In genomic region chr1:236476019-236476418, GRCh38 we compare ENCODE assay signal across 39 cellular contexts.
"Had no signal": no experiment of that assay in that cellular context is flagged by ENCODE, and none has a peak within 500 bp of the region (broad histone marks: within the 10 kb centered on the region; RNA-seq: fewer than 3 reads in every experiment).

No MANE protein-coding gene starts in this region.

- H3K4me3 ChIP-seq: adrenal gland, ascending aorta, body of pancreas, breast epithelium, cardiac muscle cell had no signal

- H3K27me3 Mint-ChIP-seq: activated naive CD4-positive, alpha-beta T cell treated with anti-CD3 and anti-CD28 coated beads, Interleukin-2, amount 50 U/mL, for 24 hours; activated naive CD8-positive, alpha-beta T cell; activated naive CD8-positive, alpha-beta T cell treated with anti-CD3 and anti-CD28 coated beads, Interleukin-2, amount 50 U/mL, for 24 hours; activated T-helper 17 cell treated with anti-CD3 and anti-CD28 coated beads, Interleukin-2, amount 50 U/mL, for 72 hours; central memory CD8-positive, alpha-beta T cell had no signal

- H3K9me3 ChIP-seq: adrenal gland, ascending aorta, body of pancreas, breast epithelium had no signal

- H3K4me1 Mint-ChIP-seq: activated naive CD4-positive, alpha-beta T cell treated with anti-CD3 and anti-CD28 coated beads, Interleukin-2, amount 10 ng/mL, durations not matched to agents 7 days and 5 days; activated naive CD4-positive, alpha-beta T cell treated with anti-CD3 and anti-CD28 coated beads, Interleukin-2, amount 50 U/mL, for 24 hours; activated naive CD8-positive, alpha-beta T cell treated with anti-CD3 and anti-CD28 coated beads for 36 hours; activated naive CD8-positive, alpha-beta T cell treated with anti-CD3 and anti-CD28 coated beads, Interleukin-2, amount 10 ng/mL, durations not matched to agents 7 days and 5 days; activated T-helper 17 cell treated with anti-CD3 and anti-CD28 coated beads, Interleukin-2, amount 50 U/mL, for 72 hours; central memory CD8-positive, alpha-beta T cell had no signal

- H3K27ac ChIP-seq: adrenal gland, ascending aorta, body of pancreas, brain microvascular endothelial cell, breast epithelium, cardiac muscle cell had no signal

- H3K4me1 ChIP-seq: adrenal gland, ascending aorta, breast epithelium had no signal

- H3K9me3 Mint-ChIP-seq: activated naive CD4-positive, alpha-beta T cell treated with anti-CD3 and anti-CD28 coated beads for 36 hours; activated naive CD4-positive, alpha-beta T cell treated with anti-CD3 and anti-CD28 coated beads, Interleukin-2, amount 10 ng/mL, durations not matched to agents 7 days and 5 days; activated naive CD4-positive, alpha-beta T cell treated with anti-CD3 and anti-CD28 coated beads, Interleukin-2, amount 50 U/mL, for 24 hours; activated naive CD4-positive, alpha-beta T cell treated with anti-CD3 and anti-CD28 coated beads, Interleukin-2, amount 50 U/mL, for 72 hours; activated naive CD8-positive, alpha-beta T cell treated with anti-CD3 and anti-CD28 coated beads for 36 hours; activated naive CD8-positive, alpha-beta T cell treated with anti-CD3 and anti-CD28 coated beads, Interleukin-2, amount 10 ng/mL, durations not matched to agents 7 days and 5 days; activated naive CD8-positive, alpha-beta T cell treated with anti-CD3 and anti-CD28 coated beads, Interleukin-2, amount 50 U/mL, for 24 hours; activated T-cell treated with anti-CD3 and anti-CD28 coated beads, Interleukin-2, amount 50 U/mL, for 24 hours; activated T-cell treated with anti-CD3 and anti-CD28 coated beads, Interleukin-2, amount 50 U/mL, for 4 hours; activated T-cell treated with anti-CD3 and anti-CD28 coated beads, Interleukin-2, amount 50 U/mL, for 72 hours; activated T-helper 1 cell treated with anti-CD3 and anti-CD28 coated beads, Interleukin-12 subunit alpha, Interleukin-12 subunit beta, Interleukin-2, Interleukin-4 antibody, amounts not matched to agents 30 ng/mL and 10 ng/mL and 1 ng/mL, durations not matched to agents 14 hours and 24 hours and 36 hours; activated T-helper 17 cell treated with anti-CD3 and anti-CD28 coated beads, Interleukin-2, amount 50 U/mL, for 72 hours; activated T-helper 2 cell treated with anti-CD3 and anti-CD28 coated beads, Interferon-gamma antibody, Interleukin-2, Interleukin-4, amounts not matched to agents 10 μg/mL and 5 μg/mL and 100 μg/mL, durations not matched to agents 14 hours and 24 hours and 36 hours; brain; central memory CD8-positive, alpha-beta T cell had no signal

- DNase-seq: activated effector memory CD4-positive, alpha-beta T cell treated with Interleukin-2 at 50 U/mL for 16 hours; activated gamma-delta T cell; activated gamma-delta T cell treated with Interleukin-2 at 50 U/mL for 16 hours; activated naive CD4-positive, alpha-beta T cell; activated naive CD4-positive, alpha-beta T cell treated with anti-CD3 and anti-CD28 coated beads for 36 hours; activated naive CD4-positive, alpha-beta T cell treated with anti-CD3 and anti-CD28 coated beads, Interleukin-2, amount 10 ng/mL, durations not matched to agents 7 days and 5 days; activated naive CD4-positive, alpha-beta T cell treated with anti-CD3 and anti-CD28 coated beads, Interleukin-2, amount 50 U/mL, for 16 hours; activated naive CD4-positive, alpha-beta T cell treated with Interleukin-2 at 50 U/mL for 16 hours; activated naive CD8-positive, alpha-beta T cell treated with anti-CD3 and anti-CD28 coated beads for 36 hours; activated naive CD8-positive, alpha-beta T cell treated with anti-CD3 and anti-CD28 coated beads, Interleukin-2, amount 10 ng/mL, durations not matched to agents 7 days and 5 days; activated naive CD8-positive, alpha-beta T cell treated with anti-CD3 and anti-CD28 coated beads, Interleukin-2, amount 50 U/mL, for 24 hours; activated T-cell treated with anti-CD3 and anti-CD28 coated beads, Interleukin-2, amount 50 U/mL, for 1 hour; activated T-cell treated with anti-CD3 and anti-CD28 coated beads, Interleukin-2, amount 50 U/mL, for 24 hours; activated T-cell treated with anti-CD3 and anti-CD28 coated beads, Interleukin-2, amount 50 U/mL, for 4 hours; activated T-cell treated with anti-CD3 and anti-CD28 coated beads, Interleukin-2, amount 50 U/mL, for 48 hours; activated T-cell treated with anti-CD3 and anti-CD28 coated beads, Interleukin-2, amount 50 U/mL, for 72 hours; adrenal gland; amniotic stem cell; amygdala; anterior cingulate cortex; aorta; body of pancreas; brain microvascular endothelial cell; caudate nucleus; central memory CD4-positive, alpha-beta T cell; cerebellar nuclear complex had no signal

- H3K36me3 Mint-ChIP-seq: activated naive CD4-positive, alpha-beta T cell treated with anti-CD3 and anti-CD28 coated beads, Interleukin-2, amount 10 ng/mL, durations not matched to agents 7 days and 5 days; activated naive CD4-positive, alpha-beta T cell treated with anti-CD3 and anti-CD28 coated beads, Interleukin-2, amount 50 U/mL, for 24 hours; activated naive CD4-positive, alpha-beta T cell treated with anti-CD3 and anti-CD28 coated beads, Interleukin-2, amount 50 U/mL, for 72 hours; activated naive CD8-positive, alpha-beta T cell; activated naive CD8-positive, alpha-beta T cell treated with anti-CD3 and anti-CD28 coated beads for 36 hours; activated naive CD8-positive, alpha-beta T cell treated with anti-CD3 and anti-CD28 coated beads, Interleukin-2, amount 10 ng/mL, durations not matched to agents 7 days and 5 days; brain had no signal

- H3K36me3 ChIP-seq: adrenal gland, ascending aorta, brain microvascular endothelial cell, breast epithelium, cardiac muscle cell had no signal

- ATAC-seq: activated naive CD4-positive, alpha-beta T cell treated with anti-CD3 and anti-CD28 coated beads, Interleukin-2, amount 50 U/mL, for 72 hours; activated naive CD8-positive, alpha-beta T cell treated with anti-CD3 and anti-CD28 coated beads, Interleukin-2, amount 50 U/mL, for 24 hours; activated T-cell treated with anti-CD3 and anti-CD28 coated beads, Interleukin-2, amount 50 U/mL, for 4 hours; activated T-cell treated with anti-CD3 and anti-CD28 coated beads, Interleukin-2, amount 50 U/mL, for 72 hours; activated T-helper 17 cell treated with anti-CD3 and anti-CD28 coated beads, Interleukin-2, amount 50 U/mL, for 72 hours; body of pancreas had no signal

- H3K4me3 Mint-ChIP-seq: activated naive CD4-positive, alpha-beta T cell treated with anti-CD3 and anti-CD28 coated beads for 36 hours; activated naive CD4-positive, alpha-beta T cell treated with anti-CD3 and anti-CD28 coated beads, Interleukin-2, amount 10 ng/mL, durations not matched to agents 7 days and 5 days; activated naive CD4-positive, alpha-beta T cell treated with anti-CD3 and anti-CD28 coated beads, Interleukin-2, amount 50 U/mL, for 24 hours; activated naive CD8-positive, alpha-beta T cell; activated naive CD8-positive, alpha-beta T cell treated with anti-CD3 and anti-CD28 coated beads for 36 hours; activated naive CD8-positive, alpha-beta T cell treated with anti-CD3 and anti-CD28 coated beads, Interleukin-2, amount 10 ng/mL, durations not matched to agents 7 days and 5 days; activated naive CD8-positive, alpha-beta T cell treated with anti-CD3 and anti-CD28 coated beads, Interleukin-2, amount 50 U/mL, for 24 hours; activated T-cell treated with anti-CD3 and anti-CD28 coated beads, Interleukin-2, amount 50 U/mL, for 24 hours; activated T-cell treated with anti-CD3 and anti-CD28 coated beads, Interleukin-2, amount 50 U/mL, for 4 hours; activated T-cell treated with anti-CD3 and anti-CD28 coated beads, Interleukin-2, amount 50 U/mL, for 72 hours; activated T-helper 1 cell treated with anti-CD3 and anti-CD28 coated beads, Interleukin-12 subunit alpha, Interleukin-12 subunit beta, Interleukin-2, Interleukin-4 antibody, amounts not matched to agents 30 ng/mL and 10 ng/mL and 1 ng/mL, durations not matched to agents 14 hours and 24 hours and 36 hours; activated T-helper 17 cell treated with anti-CD3 and anti-CD28 coated beads, Interleukin-2, amount 50 U/mL, for 72 hours; brain; central memory CD8-positive, alpha-beta T cell had no signal

- H3K27me3 ChIP-seq: adrenal gland, ascending aorta, body of pancreas, breast epithelium, cardiac muscle cell had no signal

- H3K27ac Mint-ChIP-seq: activated naive CD4-positive, alpha-beta T cell treated with anti-CD3 and anti-CD28 coated beads for 36 hours; activated naive CD4-positive, alpha-beta T cell treated with anti-CD3 and anti-CD28 coated beads, Interleukin-2, amount 10 ng/mL, durations not matched to agents 7 days and 5 days; activated naive CD4-positive, alpha-beta T cell treated with anti-CD3 and anti-CD28 coated beads, Interleukin-2, amount 50 U/mL, for 24 hours; activated naive CD4-positive, alpha-beta T cell treated with anti-CD3 and anti-CD28 coated beads, Interleukin-2, amount 50 U/mL, for 72 hours; activated naive CD8-positive, alpha-beta T cell; activated naive CD8-positive, alpha-beta T cell treated with anti-CD3 and anti-CD28 coated beads for 36 hours; activated naive CD8-positive, alpha-beta T cell treated with anti-CD3 and anti-CD28 coated beads, Interleukin-2, amount 10 ng/mL, durations not matched to agents 7 days and 5 days; activated naive CD8-positive, alpha-beta T cell treated with anti-CD3 and anti-CD28 coated beads, Interleukin-2, amount 50 U/mL, for 24 hours; activated T-cell treated with anti-CD3 and anti-CD28 coated beads, Interleukin-2, amount 50 U/mL, for 24 hours; activated T-cell treated with anti-CD3 and anti-CD28 coated beads, Interleukin-2, amount 50 U/mL, for 72 hours; activated T-helper 1 cell treated with anti-CD3 and anti-CD28 coated beads, Interleukin-12 subunit alpha, Interleukin-12 subunit beta, Interleukin-2, Interleukin-4 antibody, amounts not matched to agents 30 ng/mL and 10 ng/mL and 1 ng/mL, durations not matched to agents 14 hours and 24 hours and 36 hours; activated T-helper 17 cell treated with anti-CD3 and anti-CD28 coated beads, Interleukin-2, amount 50 U/mL, for 72 hours; activated T-helper 2 cell treated with anti-CD3 and anti-CD28 coated beads, Interferon-gamma antibody, Interleukin-2, Interleukin-4, amounts not matched to agents 10 μg/mL and 5 μg/mL and 100 μg/mL, durations not matched to agents 14 hours and 24 hours and 36 hours; brain had no signal

- FAIRE-seq: astrocyte, bronchial epithelial cell had no signal
